23 cellular contexts compared by ENCODE assay signal in genomic region chr2:101794141-101794540, GRCh38.
DNase-seq lines count a peak whose midpoint lies in the region; ATAC-seq and TF ChIP-seq lines count a peak whose summit lies in the region.
"Had no signal": no experiment of that assay in that cellular context is flagged by ENCODE, and none has a peak within 500 bp of the region (broad histone marks: within the 10 kb centered on the region; RNA-seq: fewer than 3 reads in every experiment).

No MANE protein-coding gene starts in this region.

- H3K4me3 ChIP-seq in SK-N-SH (ENCODE audit: low read depth in 2 of 2, low read length in 1 of 2), result no peak overlapping the region
- H3K4me3 ChIP-seq in gastroesophageal sphincter, result no peak overlapping the region
- H3K4me3 ChIP-seq: uterus had no signal

- TF ChIP-seq RAD21 in SK-N-SH (IDR thresholded peaks at IDR 0.05; ENCODE audit: low read length), result no peak

- H3K9me2 ChIP-seq in SK-N-SH, result no peaks in the 10 kb centered on the region

- peaks cover 100% of the 10 kb centered on the region for H3K79me2 ChIP-seq in SK-N-SH (ENCODE audit: insufficient read depth)

- peak overlapping the region; percentile 30 to 94 (median 88) for H3K27ac Mint-ChIP-seq in brain
- H3K27ac Mint-ChIP-seq in stimulated activated memory B cell treated with anti-CD40 and anti-IgM and Interleukin-4, amounts not matched to agents 10 μg/mL and 1 μg/mL and 100 μg/mL, for 72 hours, result peak overlapping the region; percentile 24
- H3K27ac Mint-ChIP-seq: activated CD4-positive, alpha-beta T cell treated with anti-CD3 and anti-CD28 coated beads for 36 hours; T-helper 2 cell treated with Interferon-gamma antibody and Interleukin-4, amounts not matched to agents 5 μg/mL and 100 μg/mL, for 36 hours had no signal

- peak overlapping the region; percentile 11 to 65 (median 14) for H3K4me3 Mint-ChIP-seq in brain
- H3K4me3 Mint-ChIP-seq in stimulated activated memory B cell treated with anti-CD40 and anti-IgM and Interleukin-4, amounts not matched to agents 10 μg/mL and 1 μg/mL and 100 μg/mL, for 72 hours, result no peak overlapping the region
- H3K4me3 Mint-ChIP-seq: activated CD4-positive, alpha-beta T cell treated with anti-CD3 and anti-CD28 coated beads for 36 hours; CD14-positive monocyte; T-helper 2 cell treated with Interferon-gamma antibody and Interleukin-4, amounts not matched to agents 5 μg/mL and 100 μg/mL, for 36 hours had no signal

- no peak for ATAC-seq in SK-N-SH treated with all-trans-retinoic acid at 6 μM for 48 hours
- peak; percentile 31 for ATAC-seq in left lobe of liver
- no peak for ATAC-seq in stimulated activated memory B cell treated with anti-CD40 and anti-IgM and Interleukin-4, amounts not matched to agents 10 μg/mL and 1 μg/mL and 100 μg/mL, for 72 hours
- ATAC-seq in GM21390 (IDR thresholded peaks at IDR 0.05; ENCODE audit: unreplicated experiment), result no peak
- ATAC-seq in gastroesophageal sphincter, result no peak
- ATAC-seq: activated CD4-positive, alpha-beta T cell treated with anti-CD3 and anti-CD28 coated beads for 36 hours had no signal

- H3K27ac ChIP-seq in SK-N-SH (ENCODE audit: low read depth in 2 of 2, low read length in 1 of 2), result peak overlapping the region; percentile 11 to 13; a peak in 3 of 4 replicates
- H3K27ac ChIP-seq in gastroesophageal sphincter, result no peak overlapping the region
- H3K27ac ChIP-seq: 22Rv1 had no signal

- H4K20me1 ChIP-seq in SK-N-SH (ENCODE audit: insufficient read depth), result peaks cover 85% of the 10 kb centered on the region

- no peaks in the 10 kb centered on the region for H3K27me3 Mint-ChIP-seq in brain
- no peaks in the 10 kb centered on the region for H3K27me3 Mint-ChIP-seq in stimulated activated memory B cell treated with anti-CD40 and anti-IgM and Interleukin-4, amounts not matched to agents 10 μg/mL and 1 μg/mL and 100 μg/mL, for 72 hours
- H3K27me3 Mint-ChIP-seq: activated CD4-positive, alpha-beta T cell treated with anti-CD3 and anti-CD28 coated beads for 36 hours had no signal

- no peak for TF ChIP-seq POLR2A in gastroesophageal sphincter (IDR thresholded peaks at IDR 0.05)

- H3K9me3 Mint-ChIP-seq in brain, result no peaks in the 10 kb centered on the region
- H3K9me3 Mint-ChIP-seq in stimulated activated memory B cell treated with anti-CD40 and anti-IgM and Interleukin-4, amounts not matched to agents 10 μg/mL and 1 μg/mL and 100 μg/mL, for 72 hours, result no peaks in the 10 kb centered on the region
- H3K9me3 Mint-ChIP-seq: T-helper 2 cell treated with Interferon-gamma antibody and Interleukin-4, amounts not matched to agents 5 μg/mL and 100 μg/mL, for 36 hours had no signal

- H2AFZ ChIP-seq in SK-N-SH (ENCODE audit: low read depth), result no peak overlapping the region

- H3K27me3 ChIP-seq in SK-N-SH (ENCODE audit: insufficient read depth), result no peaks in the 10 kb centered on the region
- no peaks in the 10 kb centered on the region for H3K27me3 ChIP-seq in gastroesophageal sphincter
- H3K27me3 ChIP-seq: uterus had no signal

- POLR2A ChIA-PET in SK-N-SH (lab: Yijun Ruan, JAX), result no interaction called here

- DNase-seq in SK-N-SH, result no peak
- DNase-seq in left lobe of liver (ENCODE audit: low spot score), result no peak
- no peak for DNase-seq in activated naive CD4-positive, alpha-beta T cell (lab: John Stamatoyannopoulos, UW)
- DNase-seq: activated CD4-positive, alpha-beta T cell treated with anti-CD3 and anti-CD28 coated beads for 36 hours; activated gamma-delta T cell treated with Interleukin-2 at 50 U/mL for 16 hours; amniotic stem cell; dermis blood vessel endothelial cell; DND-41; HCEC 1CT; KG1; kidney; NCI-H2081; NCI-H226; stimulated activated CD4-positive, alpha-beta T cell treated with anti-CD3 and anti-CD28 coated beads, Interleukin-15, amount 100 ng/mL, for 24 hours; uterus had no signal

- H3K9ac ChIP-seq in SK-N-SH, result no peak overlapping the region

- peaks cover 13 to 41% of the 10 kb centered on the region in 2 experiments for H3K4me1 ChIP-seq in SK-N-SH (ENCODE audit: control insufficient read depth in 1 of 2, insufficient read depth in 2 of 2, low read depth in 1 of 2, low read length in 1 of 2)
- H3K4me1 ChIP-seq in gastroesophageal sphincter, result peaks cover 0 to 60% (median 0%) of the 10 kb centered on the region in 3 donors
- H3K4me1 ChIP-seq: uterus had no signal

- no peaks in the 10 kb centered on the region for H3K9me3 ChIP-seq in SK-N-SH
- no peaks in the 10 kb centered on the region for H3K9me3 ChIP-seq in gastroesophageal sphincter
- H3K9me3 ChIP-seq: uterus had no signal

- no peak overlapping the region for H3K4me2 ChIP-seq in SK-N-SH

- CTCF ChIA-PET in SK-N-SH (lab: Yijun Ruan, JAX), result interaction anchor here (0.9 to 3.6 kb wide), 9 partner anchors 11 to 446 kb away, joined by 3 to 29 read pairs (median 7); no protein-coding TSS in a partner anchor

- H3K36me3 Mint-ChIP-seq in brain, result peaks cover 26% of the 10 kb centered on the region
- H3K36me3 Mint-ChIP-seq in stimulated activated memory B cell treated with anti-CD40 and anti-IgM and Interleukin-4, amounts not matched to agents 10 μg/mL and 1 μg/mL and 100 μg/mL, for 72 hours, result peaks cover 45% of the 10 kb centered on the region

- peaks cover 5% of the 10 kb centered on the region for H3F3A ChIP-seq in SK-N-SH (replicated peaks; ENCODE audit: insufficient read depth)

- H3K36me3 ChIP-seq in SK-N-SH (replicated peaks in 1 of 2; ENCODE audit: control insufficient read depth in 1 of 2, insufficient read depth in 2 of 2, low read length in 1 of 2), result peaks cover 5 to 19% of the 10 kb centered on the region in 2 experiments
- no peaks in the 10 kb centered on the region for H3K36me3 ChIP-seq in gastroesophageal sphincter
- H3K36me3 ChIP-seq: uterus had no signal

- TF ChIP-seq CTCF in SK-N-SH (IDR thresholded peaks at IDR 0.05) (no peak), brain (conservative IDR thresholded peaks at IDR 0.05) (no peak), gastroesophageal sphincter (IDR thresholded peaks at IDR 0.05) (no peak)

- peaks cover 85% of the 10 kb centered on the region for H3K4me1 Mint-ChIP-seq in brain
- H3K4me1 Mint-ChIP-seq in stimulated activated memory B cell treated with anti-CD40 and anti-IgM and Interleukin-4, amounts not matched to agents 10 μg/mL and 1 μg/mL and 100 μg/mL, for 72 hours, result peaks cover 80% of the 10 kb centered on the region

- TF ChIP-seq EP300 in SK-N-SH (IDR thresholded peaks at IDR 0.05; ENCODE audit: borderline replicate concordance in 1 of 2, low read depth in 1 of 2, low read length in 1 of 2) (no peak), gastroesophageal sphincter (IDR thresholded peaks at IDR 0.05) (no peak)

- 84% methylated on average over 2 of the region's 2 CpGs for WGBS in SK-N-SH (ENCODE audit: low lambda C conversion rate)
- WGBS in gastroesophageal sphincter (ENCODE audit: low coverage in 1 of 2), 2 donors, result 67% methylated on average over 2 of the region's 2 CpGs

TF ChIP-seq in SK-N-SH, 30 proteins besides CTCF, POLR2A, EP300 and RAD21 (continues in another document):
- TF ChIP-seq NFIC (IDR thresholded peaks at IDR 0.05; ENCODE audit: borderline replicate concordance) (no peak), RFX5 (IDR thresholded peaks at IDR 0.05; ENCODE audit: low read length) (no peak), SMC3 (IDR thresholded peaks at IDR 0.05; ENCODE audit: low read depth, low read length) (no peak)

TF ChIP-seq in SK-N-SH treated with all-trans-retinoic acid at 6 μM for 48 hours, 23 proteins besides CTCF, POLR2A, EP300 and RAD21 (continues in another document):
- TF ChIP-seq PPARA (CRISPR knock-in tag; IDR thresholded peaks at IDR 0.05; ENCODE audit: borderline replicate concordance), result no peak
- no peak for TF ChIP-seq PATZ1 (CRISPR knock-in tag; IDR thresholded peaks at IDR 0.05; ENCODE audit: borderline replicate concordance)
- TF ChIP-seq ISL1 (CRISPR knock-in tag; IDR thresholded peaks at IDR 0.05), result no peak
- TF ChIP-seq ZNF70 (CRISPR knock-in tag; IDR thresholded peaks at IDR 0.05), result no peak
- no peak for TF ChIP-seq ZNF565 (CRISPR knock-in tag; conservative IDR thresholded peaks at IDR 0.05; ENCODE audit: low read depth)
- TF ChIP-seq CREB5 (CRISPR knock-in tag; IDR thresholded peaks at IDR 0.05; ENCODE audit: low read depth), result no peak
- TF ChIP-seq BACH2 (CRISPR knock-in tag; IDR thresholded peaks at IDR 0.05; ENCODE audit: borderline replicate concordance), result no peak
- TF ChIP-seq TCF4 (CRISPR knock-in tag; IDR thresholded peaks at IDR 0.05; ENCODE audit: borderline replicate concordance), result no peak
- no peak for TF ChIP-seq ZFP30 (CRISPR knock-in tag; IDR thresholded peaks at IDR 0.05)
- TF ChIP-seq ESRRG (CRISPR knock-in tag; IDR thresholded peaks at IDR 0.05), result no peak
- TF ChIP-seq GLIS3 (CRISPR knock-in tag; IDR thresholded peaks at IDR 0.05), result no peak
- TF ChIP-seq TOX (CRISPR knock-in tag; IDR thresholded peaks at IDR 0.05; ENCODE audit: borderline replicate concordance), result no peak
- TF ChIP-seq ZFP3 (CRISPR knock-in tag; IDR thresholded peaks at IDR 0.05), result no peak
- no peak for TF ChIP-seq ARNTL (CRISPR knock-in tag; IDR thresholded peaks at IDR 0.05; ENCODE audit: borderline replicate concordance, low read depth)

Comparison
In these comparisons a context has a peak if more than half of its experiments do, and no peak if none do; other contexts are left out.
1. H3K27ac ChIP-seq: peak in SK-N-SH (2 of 2); none in gastroesophageal sphincter (0 of 4).